Comparison of ENCODE assay signal across 21 cellular contexts in genomic region chr6:20696676-20697075, GRCh38.
DNase-seq lines count a peak whose midpoint lies in the region; ATAC-seq and TF ChIP-seq lines count a peak whose summit lies in the region.
"Had no signal": no experiment of that assay in that cellular context is flagged by ENCODE, and none has a peak within 500 bp of the region (broad histone marks: within the 10 kb centered on the region; RNA-seq: fewer than 3 reads in every experiment).

No MANE protein-coding gene starts in this region.

- H3K27me3 Mint-ChIP-seq in GM23338 (ENCODE audit: insufficient read depth, low read depth, poor library complexity): no peaks in the 10 kb centered on the region
- H3K27me3 Mint-ChIP-seq in mesothelial cell of epicardium (ENCODE audit: low read depth): no peaks in the 10 kb centered on the region
- H3K27me3 Mint-ChIP-seq: activated naive CD8-positive, alpha-beta T cell; memory B cell; naive thymus-derived CD8-positive, alpha-beta T cell had no signal

- H3F3A ChIP-seq in GM23338 (replicated peaks; ENCODE audit: low read depth): no peaks in the 10 kb centered on the region

- H3K4me3 ChIP-seq in GM23338 (no peak overlapping the region), choroid plexus epithelial cell (ENCODE audit: low read depth, low read length) (no peak overlapping the region)
- H3K4me3 ChIP-seq: BLaER1 treated with 17β-estradiol and CSF1 and Interleukin-3, amounts not matched to agents 10 nM and 100 nM; esophagus squamous epithelium; pancreas; tibial artery had no signal

- H3K9me3 Mint-ChIP-seq in GM23338: no peaks in the 10 kb centered on the region
- H3K9me3 Mint-ChIP-seq in mesothelial cell of epicardium: no peaks in the 10 kb centered on the region
- H3K9me3 Mint-ChIP-seq: memory B cell; naive thymus-derived CD8-positive, alpha-beta T cell had no signal

- no peaks in the 10 kb centered on the region for H3K27me3 ChIP-seq in GM23338 (ENCODE audit: insufficient read depth)
- H3K27me3 ChIP-seq: BLaER1 treated with 17β-estradiol and CSF1 and Interleukin-3, amounts not matched to agents 10 nM and 100 nM; esophagus squamous epithelium; pancreas; tibial artery had no signal

- H3K27ac Mint-ChIP-seq in GM23338: peak overlapping the region; percentile 29; the same call in 1 of the 2 replicates
- peak overlapping the region; percentile 60 for H3K27ac Mint-ChIP-seq in mesothelial cell of epicardium
- H3K27ac Mint-ChIP-seq: activated naive CD8-positive, alpha-beta T cell; memory B cell had no signal

- peak; percentile 52 for DNase-seq in AG20443 (ENCODE audit: low spot score)
- DNase-seq in GM23338 (ENCODE audit: low spot score): no peak
- peak; percentile 62 for DNase-seq in choroid plexus epithelial cell (ENCODE audit: low read depth)
- no peak for DNase-seq in mesothelial cell of epicardium (ENCODE audit: low spot score in 2 of 2, unreplicated experiment in 2 of 2)
- DNase-seq in pons (ENCODE audit: low spot score): no peak
- DNase-seq in cardiac septum (ENCODE audit: low spot score): no peak
- no peak for DNase-seq in middle frontal gyrus (ENCODE audit: extremely low spot score, low spot score)
- DNase-seq: caudate nucleus; esophagus squamous epithelium; naive thymus-derived CD8-positive, alpha-beta T cell; NCI-H1092 treated with DMSO at 0.1 percent for 48 hours; NCI-H526; pancreas; stimulated activated naive CD4-positive, alpha-beta T cell; tibial artery had no signal

- no peak overlapping the region for H3K27ac ChIP-seq in GM23338 (ENCODE audit: low read depth)
- H3K27ac ChIP-seq: BLaER1 treated with 17β-estradiol and CSF1 and Interleukin-3, amounts not matched to agents 10 nM and 100 nM; esophagus squamous epithelium; pancreas; tibial artery had no signal

- ATAC-seq in GM23338: no peak
- no peak for ATAC-seq in GM18870 (IDR thresholded peaks at IDR 0.05; ENCODE audit: unreplicated experiment)
- ATAC-seq: activated CD4-positive, CD25-positive, alpha-beta regulatory T cell treated with anti-CD3 and anti-CD28 coated beads, Interleukin-2, amount 50 U/mL, for 24 hours; naive thymus-derived CD8-positive, alpha-beta T cell; pancreas; sciatic nerve had no signal

- H3K36me3 Mint-ChIP-seq in GM23338 (ENCODE audit: low read depth): no peaks in the 10 kb centered on the region
- H3K36me3 Mint-ChIP-seq in mesothelial cell of epicardium: no peaks in the 10 kb centered on the region

- intact Hi-C loops in cardiac septum (cut with DNase I): no loop called here

- no peak for TF ChIP-seq CTCF in GM23338 (conservative IDR thresholded peaks at IDR 0.05; ENCODE audit: low read depth in 2 of 2)
- TF ChIP-seq CTCF in choroid plexus epithelial cell (conservative IDR thresholded peaks at IDR 0.05; ENCODE audit: low read depth, low read length): no peak
- no peak for TF ChIP-seq CTCF in mesothelial cell of epicardium (IDR thresholded peaks at IDR 0.05; ENCODE audit: unreplicated experiment)

- no peak overlapping the region for H2AFZ ChIP-seq in GM23338

- H3K4me1 Mint-ChIP-seq in GM23338: peaks cover 32% of the 10 kb centered on the region
- H3K4me1 Mint-ChIP-seq in mesothelial cell of epicardium: peaks cover 45% of the 10 kb centered on the region

- H3K4me3 Mint-ChIP-seq in GM23338 (no peak overlapping the region), mesothelial cell of epicardium (no peak overlapping the region)
- H3K4me3 Mint-ChIP-seq: activated naive CD8-positive, alpha-beta T cell; memory B cell; naive thymus-derived CD8-positive, alpha-beta T cell had no signal

- H3K4me2 ChIP-seq in GM23338: no peak overlapping the region
- H3K4me2 ChIP-seq: BLaER1 treated with 17β-estradiol and CSF1 and Interleukin-3, amounts not matched to agents 10 nM and 100 nM had no signal

- H3K79me2 ChIP-seq in GM23338 (replicated peaks; ENCODE audit: insufficient read depth): 0 out of 2 replicates have a peak, but pooled peaks cover 3% of the 10 kb centered on the region

- peaks cover 30% of the 10 kb centered on the region for H3K4me1 ChIP-seq in GM23338 (ENCODE audit: insufficient read depth)
- H3K4me1 ChIP-seq: BLaER1 treated with 17β-estradiol and CSF1 and Interleukin-3, amounts not matched to agents 10 nM and 100 nM; tibial artery had no signal

- no peaks in the 10 kb centered on the region for H3K36me3 ChIP-seq in GM23338 (ENCODE audit: insufficient read depth)
- H3K36me3 ChIP-seq: BLaER1 treated with 17β-estradiol and CSF1 and Interleukin-3, amounts not matched to agents 10 nM and 100 nM; esophagus squamous epithelium; pancreas; tibial artery had no signal

- H3K9me2 ChIP-seq in GM23338 (ENCODE audit: insufficient read depth): no peaks in the 10 kb centered on the region

- H4K20me1 ChIP-seq in GM23338 (replicated peaks; ENCODE audit: insufficient read depth): no peaks in the 10 kb centered on the region

TF ChIP-seq in GM23338, 12 proteins besides CTCF, POLR2A, EP300 and RAD21 (continues in another document):
- no peak for TF ChIP-seq EZH2 (IDR thresholded peaks at IDR 0.05; ENCODE audit: low read depth, unreplicated experiment)
- TF ChIP-seq STAT1 (IDR thresholded peaks at IDR 0.05; ENCODE audit: unreplicated experiment): no peak
- no peak for TF ChIP-seq POLR2AphosphoS5 (IDR thresholded peaks at IDR 0.05; ENCODE audit: low read depth)
- no peak for TF ChIP-seq EZH2phosphoT487 (IDR thresholded peaks at IDR 0.05; ENCODE audit: unreplicated experiment)
- TF ChIP-seq REST (IDR thresholded peaks at IDR 0.05; ENCODE audit: unreplicated experiment): no peak
- TF ChIP-seq ZNF331 (CRISPR knock-in tag; IDR thresholded peaks at IDR 0.05; ENCODE audit: low read depth): no peak
- no peak for TF ChIP-seq CREB1 (CRISPR knock-in tag; IDR thresholded peaks at IDR 0.05; ENCODE audit: low read depth)
- TF ChIP-seq ZNF114 (CRISPR knock-in tag; IDR thresholded peaks at IDR 0.05): no peak

Comparison
In these comparisons a context has a peak if more than half of its experiments do, and no peak if none do; other contexts are left out.
1. DNase-seq: peak in AG20443 (single experiment) and choroid plexus epithelial cell (single experiment); none in GM23338 (single experiment), mesothelial cell of epicardium (0 of 2), pons (single experiment), cardiac septum (single experiment) and middle frontal gyrus (single experiment).